Comparison of ENCODE assay signal across 8 cellular contexts in the genomic region with DNA sequence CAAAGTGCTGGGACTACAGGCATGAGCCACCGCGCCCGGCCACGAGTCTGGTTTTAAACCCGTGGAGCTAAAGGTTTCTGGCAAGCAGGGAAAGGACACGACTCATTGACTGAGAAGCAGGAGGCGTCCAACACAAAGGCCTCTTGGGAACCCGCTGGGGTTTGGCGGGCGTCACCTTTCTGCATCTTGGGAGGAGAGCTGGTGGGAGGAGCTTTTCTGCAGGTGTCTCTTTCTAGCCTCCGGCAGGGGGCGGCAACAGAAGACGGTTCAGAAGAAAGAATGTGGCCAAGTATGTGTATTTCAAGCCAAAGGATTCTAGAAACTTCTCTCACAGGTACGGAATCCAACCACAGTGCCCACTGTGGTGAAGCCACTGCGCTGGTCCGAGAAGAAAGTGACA.
DNase-seq lines count a peak whose midpoint lies in the region; ATAC-seq and TF ChIP-seq lines count a peak whose summit lies in the region.

No MANE protein-coding gene starts in this region.

- peaks cover 11% of the 10 kb centered on the region for H3K27me3 Mint-ChIP-seq in activated naive CD4-positive, alpha-beta T cell treated with anti-CD3 and anti-CD28 coated beads for 36 hours (ENCODE audit: low read depth)

- H3K36me3 ChIP-seq in RWPE2 (ENCODE audit: low read depth) (no peaks in the 10 kb centered on the region; the same call in 1 of the 2 replicates), aorta (ENCODE audit: control insufficient read depth in 1 of 2, insufficient read depth in 2 of 2, low read length in 1 of 2) (no peaks in the 10 kb centered on the region)

- no peaks in the 10 kb centered on the region for H3K36me3 Mint-ChIP-seq in activated naive CD4-positive, alpha-beta T cell treated with anti-CD3 and anti-CD28 coated beads for 36 hours (ENCODE audit: low read depth)

- intact Hi-C loops in activated naive CD4-positive, alpha-beta T cell treated with anti-CD3 and anti-CD28 coated beads for 36 hours (cut with micrococcal nuclease): loop anchor here (1.0 kb wide), 2 partner anchors 102 to 117 kb away; no protein-coding TSS in a partner anchor
- intact Hi-C loops in Right ventricle myocardium superior (cut with DNase I): loop anchor here (5.0 to 10.0 kb wide), 2 partner anchors 85 to 98 kb away; partner anchors contain the start of gene NXN
- intact Hi-C loops in aorta (cut with DNase I): loop anchor here in 1 of 2 donors (10.0 kb wide), 1 partner anchor 95 kb away; the partner anchor contains the start of gene NXN

- no peak overlapping the region for H3K27ac Mint-ChIP-seq in activated naive CD4-positive, alpha-beta T cell treated with anti-CD3 and anti-CD28 coated beads for 36 hours

- H3K27ac ChIP-seq in RWPE2 (ENCODE audit: poor library complexity, severe bottlenecking) (peak overlapping the region; percentile 89), aorta (ENCODE audit: low read depth in 1 of 2, low read length in 2 of 2) (peak overlapping the region in 1 of 2 donors; percentile 38)

- H3K4me1 ChIP-seq in RWPE2 (ENCODE audit: insufficient read depth, poor library complexity, severe bottlenecking): peaks cover 50% of the 10 kb centered on the region
- peaks cover 0 to 5% of the 10 kb centered on the region in 2 donors for H3K4me1 ChIP-seq in aorta (ENCODE audit: control insufficient read depth in 1 of 2, insufficient read depth in 2 of 2, low read length in 2 of 2)

- WGBS in aorta, 2 donors: 7 to 9% methylated on average over 16 of the region's 16 CpGs

- ATAC-seq in RWPE2 (ENCODE audit: low read depth) (peak; percentile 74), Right ventricle myocardium superior (ENCODE audit: poor library complexity) (peak; percentile 40), aorta (ENCODE audit: low FRiP score) (peak; percentile 49), HG02642 (IDR thresholded peaks at IDR 0.05; ENCODE audit: poor library complexity, unreplicated experiment) (no peak)

- TF ChIP-seq CTCF in AG09319 (IDR thresholded peaks at IDR 0.05; ENCODE audit: low read depth, low read length): peak; percentile 55
- peak; percentile 80 for TF ChIP-seq CTCF in RWPE2 (IDR thresholded peaks at IDR 0.05; ENCODE audit: poor library complexity, severe bottlenecking)

- H3K27me3 ChIP-seq in RWPE2 (ENCODE audit: insufficient read depth, poor library complexity, severe bottlenecking) (no peaks in the 10 kb centered on the region), aorta (ENCODE audit: control insufficient read depth in 1 of 2, insufficient read depth in 2 of 2, low read length in 1 of 2) (no peaks in the 10 kb centered on the region)

- DNase-seq in AG09319 (ENCODE audit: extremely low read depth, low read depth) (no peak), HK-2 (ENCODE audit: unreplicated experiment) (peak; percentile 60), RWPE2 (ENCODE audit: low spot score) (peak; percentile 94), Right ventricle myocardium superior (peak; percentile 84), pulmonary artery endothelial cell (ENCODE audit: low read depth, low spot score) (peak; percentile 68), aorta (peak; percentile 76 to 89)
- peak; percentile 76 for DNase-seq in activated naive CD4-positive, alpha-beta T cell treated with anti-CD3 and anti-CD28 coated beads for 36 hours

- H3K4me1 Mint-ChIP-seq in activated naive CD4-positive, alpha-beta T cell treated with anti-CD3 and anti-CD28 coated beads for 36 hours (ENCODE audit: low read depth): peaks cover 7% of the 10 kb centered on the region

- CTCF ChIA-PET in activated naive CD4-positive, alpha-beta T cell treated with anti-CD3 and anti-CD28 coated beads for 36 hours (lab: Charles Lee): interaction anchor here (0.6 to 2.9 kb wide), 7 partner anchors 10 to 610 kb away, joined by 3 to 21 read pairs (median 4); partner anchors contain the start of gene TIMM22

- H3K4me3 Mint-ChIP-seq in activated naive CD4-positive, alpha-beta T cell treated with anti-CD3 and anti-CD28 coated beads for 36 hours: no peak overlapping the region

- H3K4me3 ChIP-seq in RWPE2 (ENCODE audit: severe bottlenecking): no peak overlapping the region
- H3K4me3 ChIP-seq in aorta (ENCODE audit: low read length in 2 of 2): no peak overlapping the region

- H3K9me3 ChIP-seq in RWPE2 (ENCODE audit: severe bottlenecking): no peaks in the 10 kb centered on the region
- no peaks in the 10 kb centered on the region for H3K9me3 ChIP-seq in aorta (ENCODE audit: control insufficient read depth, low read length)

- H3K9me3 Mint-ChIP-seq in activated naive CD4-positive, alpha-beta T cell treated with anti-CD3 and anti-CD28 coated beads for 36 hours: no peaks in the 10 kb centered on the region
